ENCODE assay signal across 16 cellular contexts in genomic region chr3:58141766-58142345, GRCh38.
"Had no signal": no experiment of that assay in that cellular context is flagged by ENCODE, and none has a peak within 500 bp of the region (broad histone marks: within the 10 kb centered on the region; RNA-seq: fewer than 3 reads in every experiment).

No MANE protein-coding gene starts in this region.

- H3K27ac ChIP-seq: colonic mucosa, epithelial cell of prostate, ovary, skin epidermis, stomach, thoracic aorta had no signal

- H3K27ac Mint-ChIP-seq: activated naive CD4-positive, alpha-beta T cell treated with anti-CD3 and anti-CD28 coated beads, Interleukin-2, amount 50 U/mL, for 24 hours had no signal

- H3K4me1 ChIP-seq: colonic mucosa had no signal

- H3K9me3 ChIP-seq: colonic mucosa, ovary, stomach, thoracic aorta had no signal

- H3K9me3 Mint-ChIP-seq: activated naive CD4-positive, alpha-beta T cell treated with anti-CD3 and anti-CD28 coated beads, Interleukin-2, amount 50 U/mL, for 24 hours; nephron had no signal

- H3K36me3 ChIP-seq: ovary had no signal

- DNase-seq: activated T-cell treated with anti-CD3 and anti-CD28 coated beads, Interleukin-2, amount 50 U/mL, for 1 hour; colonic mucosa; effector CD4-positive, alpha-beta T cell; hippocampal formation; left ventricle myocardium superior; mesenchymal stem cell; ovary; retina; stomach; T-helper 2 cell had no signal

- H3K27me3 ChIP-seq: colonic mucosa, ovary, stomach had no signal

- H3K4me3 ChIP-seq: colonic mucosa, ovary, skin epidermis, stomach, thoracic aorta had no signal

- ATAC-seq: activated CD4-positive, CD25-positive, alpha-beta regulatory T cell treated with anti-CD3 and anti-CD28 coated beads, Interleukin-2, amount 50 U/mL, for 24 hours; left ventricle myocardium superior had no signal
